ENCODE assay signal across 8 cellular contexts in the genomic region with DNA sequence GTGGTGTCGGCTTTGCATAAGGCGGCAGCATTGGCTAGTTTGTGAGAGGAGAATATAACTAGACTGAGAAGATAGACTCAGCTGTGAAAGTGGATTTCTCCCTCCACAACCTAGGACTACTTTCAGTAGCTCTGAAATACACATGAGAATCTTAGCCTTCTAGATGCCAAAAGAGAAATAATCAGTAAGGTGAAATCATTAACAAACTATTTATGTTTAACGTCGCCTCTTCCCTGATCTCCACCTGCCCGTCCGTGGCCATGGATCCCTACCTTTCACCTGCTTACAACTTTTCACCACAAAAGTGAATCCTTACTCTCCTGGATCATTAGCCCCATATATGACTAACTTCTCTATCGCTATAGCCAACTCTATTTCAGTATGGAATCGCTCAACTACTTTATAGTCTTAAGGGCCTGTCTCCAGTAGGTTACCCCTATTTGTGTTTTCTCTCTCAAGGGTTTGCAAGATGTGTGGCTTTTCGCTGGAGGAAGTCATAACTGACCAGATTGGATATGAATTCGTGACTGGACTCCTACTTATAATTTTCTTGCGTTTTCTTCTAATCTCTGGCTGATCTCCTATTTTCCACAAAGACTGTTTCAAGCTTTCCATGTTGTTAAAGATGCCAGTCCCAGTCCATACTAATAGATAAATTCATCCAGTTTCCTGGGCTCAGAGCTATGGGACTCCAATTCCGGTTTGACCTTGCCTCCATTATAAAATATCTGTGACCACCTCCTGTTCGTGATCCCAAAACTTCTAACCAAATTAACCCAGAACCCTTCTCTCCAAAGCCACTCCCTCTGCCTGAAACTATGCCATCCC.
A peak's percentile ranks its signal among the peaks of the same experiment; 100 is the strongest.
DNase-seq lines count a peak whose midpoint lies in the region; ATAC-seq and TF ChIP-seq lines count a peak whose summit lies in the region.

No MANE protein-coding gene starts in this region.

- H3K4me1 ChIP-seq in parathyroid adenoma = peaks cover 9% of the 10 kb centered on the region

- no peaks in the 10 kb centered on the region for H3K27me3 ChIP-seq in SU-DHL-6 (ENCODE audit: low read length)
- no peaks in the 10 kb centered on the region for H3K27me3 ChIP-seq in parathyroid adenoma (ENCODE audit: control insufficient read depth, insufficient read depth, low read length)

- peak overlapping the region; percentile 62 for H3K4me3 ChIP-seq in AG04449 (ENCODE audit: low read depth, low read length)
- peak overlapping the region; percentile 67 for H3K4me3 ChIP-seq in SU-DHL-6 (ENCODE audit: insufficient read depth, low read length, poor library complexity, severe bottlenecking)
- peak overlapping the region; percentile 79 for H3K4me3 ChIP-seq in parathyroid adenoma (ENCODE audit: low read depth, low read length)

- H2AFZ ChIP-seq in SU-DHL-6 (ENCODE audit: low read depth, low read length, severe bottlenecking) (peak overlapping the region; percentile 43), parathyroid adenoma (peak overlapping the region; percentile 86)

- H3K9me3 ChIP-seq in SU-DHL-6 (ENCODE audit: insufficient read depth, low read length) = no peaks in the 10 kb centered on the region
- no peaks in the 10 kb centered on the region for H3K9me3 ChIP-seq in parathyroid adenoma (ENCODE audit: control insufficient read depth, low read length)

- peaks cover 15% of the 10 kb centered on the region; the same call in 1 of the 2 replicates for H3F3A ChIP-seq in SU-DHL-6 (ENCODE audit: insufficient read depth)

- no peaks in the 10 kb centered on the region for H3K36me3 ChIP-seq in SU-DHL-6 (ENCODE audit: low read length)
- H3K36me3 ChIP-seq in parathyroid adenoma (ENCODE audit: control insufficient read depth, insufficient read depth, low read length) = no peaks in the 10 kb centered on the region

- POLR2A ChIA-PET in AG04449 (lab: Yijun Ruan, JAX) = interaction anchor here (1.0 to 2.0 kb wide), 11 partner anchors 12 to 557 kb away, joined by 3 to 23 read pairs (median 8); a partner anchor contains a TSS

- peak; percentile 41 for ATAC-seq in GM18861 (IDR thresholded peaks at IDR 0.05; ENCODE audit: unreplicated experiment)
- ATAC-seq in GM21737 (IDR thresholded peaks at IDR 0.05; ENCODE audit: unreplicated experiment) = no peak
- ATAC-seq in GM21367 (IDR thresholded peaks at IDR 0.05; ENCODE audit: unreplicated experiment) = no peak
- no peak for ATAC-seq in GM19463 (IDR thresholded peaks at IDR 0.05; ENCODE audit: unreplicated experiment)

- H3K4me2 ChIP-seq in SU-DHL-6 (ENCODE audit: low read depth, low read length, poor library complexity, severe bottlenecking) = peak overlapping the region; percentile 68
- peak overlapping the region; percentile 80 for H3K4me2 ChIP-seq in parathyroid adenoma (ENCODE audit: low read length)

- H3K27ac ChIP-seq in SU-DHL-6 (ENCODE audit: low read depth, low read length) = peak overlapping the region; percentile 91
- H3K27ac ChIP-seq in parathyroid adenoma = peak overlapping the region; percentile 96

- no peaks in the 10 kb centered on the region for H4K20me1 ChIP-seq in SU-DHL-6 (ENCODE audit: low read depth, low read length)

- CTCF ChIA-PET in AG04449 (lab: Yijun Ruan, JAX) = interaction anchor here (0.7 to 4.0 kb wide), 57 partner anchors 8 to 785 kb away, joined by 3 to 70 read pairs (median 5); a partner anchor contains a TSS

- H3K9ac ChIP-seq in SU-DHL-6 (ENCODE audit: low read length) = peak overlapping the region; percentile 91
- H3K9ac ChIP-seq in parathyroid adenoma = peak overlapping the region; percentile 68

- H3K9me2 ChIP-seq in SU-DHL-6 (replicated peaks; ENCODE audit: insufficient read depth, low read length) = no peaks in the 10 kb centered on the region

- H3K79me2 ChIP-seq in SU-DHL-6 (ENCODE audit: insufficient read depth, low read length) = peaks cover 32% of the 10 kb centered on the region
- peaks cover 12% of the 10 kb centered on the region for H3K79me2 ChIP-seq in parathyroid adenoma

- peak; percentile 24 for TF ChIP-seq CTCF in AG04449 (IDR thresholded peaks at IDR 0.05; ENCODE audit: insufficient read depth, low read length, missing control alignments)
- TF ChIP-seq CTCF in SU-DHL-6 (IDR thresholded peaks at IDR 0.05; ENCODE audit: insufficient read depth, low read length, poor library complexity, severe bottlenecking) = no peak
- TF ChIP-seq CTCF in parathyroid adenoma (IDR thresholded peaks at IDR 0.05) = no peak

- no peak for DNase-seq in AG04449 (ENCODE audit: low read depth, low spot score)
- DNase-seq in fibroblast of peridontal ligament (ENCODE audit: extremely low read depth) = peak; percentile 28
